ENCODE assay signal across 16 cellular contexts in the genomic region with DNA sequence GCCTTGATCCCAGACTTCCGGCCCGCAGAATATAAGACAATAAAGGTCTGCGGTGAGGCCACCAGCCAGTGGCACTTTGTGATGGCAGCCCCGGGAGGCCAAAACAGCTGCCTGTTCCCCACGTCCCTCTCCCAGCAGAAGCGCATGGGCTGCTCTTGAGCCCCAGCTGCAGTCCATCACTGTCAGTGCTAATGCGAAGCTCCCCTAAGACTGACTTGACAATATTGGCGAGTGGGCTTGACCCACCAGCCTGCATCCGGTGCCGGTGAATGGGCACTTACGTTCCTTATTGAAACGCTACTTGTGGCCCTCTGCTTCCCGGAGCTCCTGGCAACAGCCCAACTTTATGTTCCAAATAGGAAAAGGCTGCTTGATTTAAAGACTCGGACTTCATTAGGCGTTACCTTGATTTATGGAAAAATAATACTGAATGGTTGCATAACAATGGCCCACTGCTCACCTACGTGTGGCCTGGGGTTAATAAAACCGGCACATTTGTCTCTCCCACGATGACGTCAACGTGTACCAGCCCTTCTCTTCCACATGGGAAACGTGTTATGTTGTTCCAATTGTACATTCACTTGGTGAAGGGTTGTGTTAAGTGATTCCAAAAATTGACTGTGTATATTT.
DNase-seq lines count a peak whose midpoint lies in the region; ATAC-seq and TF ChIP-seq lines count a peak whose summit lies in the region.
"Had no signal": no experiment of that assay in that cellular context is flagged by ENCODE, and none has a peak within 500 bp of the region (broad histone marks: within the 10 kb centered on the region; RNA-seq: fewer than 3 reads in every experiment).

No MANE protein-coding gene starts in this region.

- DNase-seq in Karpas-422 (peak; percentile 88), astrocyte of the spinal cord (ENCODE audit: low read depth, low spot score) (peak; percentile 3), glomerular endothelial cell (ENCODE audit: extremely low read depth, low read depth, low spot score) (peak; percentile 63), gastrocnemius medialis (no peak), CD1c-positive myeloid dendritic cell (ENCODE audit: extremely low spot score) (no peak)
- no peak for DNase-seq in activated effector memory CD4-positive, alpha-beta T cell treated with anti-CD3 and anti-CD28 coated beads, Interleukin-2, amount 50 U/mL, for 16 hours
- DNase-seq in activated naive CD4-positive, alpha-beta T cell treated with anti-CD3 and anti-CD28 coated beads, Interleukin-2, amount 50 U/mL, for 72 hours (ENCODE audit: low spot score in 2 of 2), result no peak
- DNase-seq in CD4-positive, alpha-beta memory T cell, result no peak
- DNase-seq: MG63; NCI-H2171 treated with DMSO at 0.1 percent for 48 hours; SJCRH30; stimulated activated CD4-positive, alpha-beta T cell treated with anti-CD3 and anti-CD28 coated beads, Interleukin-4, amount 100 ng/mL, for 24 hours; T-helper 9 cell; trophoblast cell had no signal

- TF ChIP-seq CTCF in astrocyte of the spinal cord (IDR thresholded peaks at IDR 0.05; ENCODE audit: low read depth, low read length) (no peak), gastrocnemius medialis (IDR thresholded peaks at IDR 0.05 in 4 of 5, conservative IDR thresholded peaks at IDR 0.05 in 1 of 5) (no peak)

- H3K4me3 Mint-ChIP-seq in CD4-positive, alpha-beta memory T cell, result no peak overlapping the region
- H3K4me3 Mint-ChIP-seq: CD14-positive monocyte had no signal

- H3K9me3 Mint-ChIP-seq in activated naive CD4-positive, alpha-beta T cell treated with anti-CD3 and anti-CD28 coated beads, Interleukin-2, amount 50 U/mL, for 72 hours, result no peaks in the 10 kb centered on the region
- no peaks in the 10 kb centered on the region for H3K9me3 Mint-ChIP-seq in CD4-positive, alpha-beta memory T cell
- H3K9me3 Mint-ChIP-seq: CD14-positive monocyte had no signal

- H3K36me3 ChIP-seq in Karpas-422 (ENCODE audit: insufficient read depth, low read length) (no peaks in the 10 kb centered on the region), gastrocnemius medialis (no peaks in the 10 kb centered on the region)
- no peaks in the 10 kb centered on the region for H3K36me3 ChIP-seq in CD4-positive, alpha-beta memory T cell (ENCODE audit: insufficient read depth, low read length)
- H3K36me3 ChIP-seq: ascending aorta, MG63, SJCRH30 had no signal

- CTCF ChIA-PET in CD4-positive, alpha-beta memory T cell (lab: Charles Lee; ENCODE audit: partially characterized antibody), result no interaction called here

- H3K4me3 ChIP-seq in Karpas-422 (ENCODE audit: low read length) (peak overlapping the region; percentile 63), astrocyte of the spinal cord (ENCODE audit: low read depth, low read length) (no peak overlapping the region), gastrocnemius medialis (no peak overlapping the region)
- no peak overlapping the region for H3K4me3 ChIP-seq in CD4-positive, alpha-beta memory T cell (ENCODE audit: low read length in 2 of 2)
- H3K4me3 ChIP-seq: ascending aorta, MG63, SJCRH30 had no signal

- in situ Hi-C loops in astrocyte of the spinal cord (cut with HindIII; ENCODE audit: low sequenced_read_pairs) (no loop called here), gastrocnemius medialis (cut with MboI; ENCODE audit: low sequenced_read_pairs in 4 of 4) (loop anchor here in 3 of 4 donors (10.0 kb wide), 2 partner anchors 126 to 136 kb away; no protein-coding TSS in a partner anchor)

- H4K20me1 ChIP-seq in Karpas-422 (ENCODE audit: insufficient read depth, low read depth, low read length), result no peaks in the 10 kb centered on the region

- no peaks in the 10 kb centered on the region for H3K4me1 Mint-ChIP-seq in CD4-positive, alpha-beta memory T cell

- H3K27ac Mint-ChIP-seq in activated naive CD4-positive, alpha-beta T cell treated with anti-CD3 and anti-CD28 coated beads, Interleukin-2, amount 50 U/mL, for 72 hours, result no peak overlapping the region
- peak overlapping the region in 1 of 7 donors; percentile 4 for H3K27ac Mint-ChIP-seq in CD4-positive, alpha-beta memory T cell
- H3K27ac Mint-ChIP-seq: CD14-positive monocyte had no signal

- ATAC-seq in gastrocnemius medialis, result peak; percentile 50 to 60
- no peak for ATAC-seq in activated naive CD4-positive, alpha-beta T cell treated with anti-CD3 and anti-CD28 coated beads, Interleukin-2, amount 50 U/mL, for 72 hours

- no peak for TF ChIP-seq POLR2A in gastrocnemius medialis (IDR thresholded peaks at IDR 0.05)

- H3K4me1 ChIP-seq in Karpas-422 (ENCODE audit: low read length) (peaks cover 97% of the 10 kb centered on the region), gastrocnemius medialis (no peaks in the 10 kb centered on the region)
- no peaks in the 10 kb centered on the region for H3K4me1 ChIP-seq in CD4-positive, alpha-beta memory T cell (ENCODE audit: insufficient read depth, low read length)
- H3K4me1 ChIP-seq: ascending aorta, SJCRH30 had no signal

- H3K4me2 ChIP-seq in Karpas-422 (ENCODE audit: low read depth, low read length, poor library complexity, severe bottlenecking), result peak overlapping the region; percentile 82

- H3K9ac ChIP-seq in Karpas-422 (ENCODE audit: low read length), result peak overlapping the region; percentile 90

- H3K27me3 ChIP-seq in Karpas-422 (ENCODE audit: low read length), result no peaks in the 10 kb centered on the region
- H3K27me3 ChIP-seq in gastrocnemius medialis, result peaks cover 0 to 3% (median 3%) of the 10 kb centered on the region in 3 donors
- no peaks in the 10 kb centered on the region for H3K27me3 ChIP-seq in CD4-positive, alpha-beta memory T cell (ENCODE audit: insufficient read depth, low read length)
- H3K27me3 ChIP-seq: ascending aorta, MG63, SJCRH30 had no signal

- intact Hi-C loops in gastrocnemius medialis (cut with DNase I; ENCODE audit: low total_unique reads), result loop anchor here (5.0 kb wide), 1 partner anchor 54 kb away; no protein-coding TSS in a partner anchor
- intact Hi-C loops in CD4-positive, alpha-beta memory T cell (cut with micrococcal nuclease), result no loop called here

- H2AFZ ChIP-seq in Karpas-422 (ENCODE audit: low read length), result no peak overlapping the region

- H3K27me3 Mint-ChIP-seq in CD4-positive, alpha-beta memory T cell, result peaks cover 0 to 6% of the 10 kb centered on the region in 2 donors

- no peaks in the 10 kb centered on the region for H3K9me3 ChIP-seq in Karpas-422 (ENCODE audit: low read length)
- no peaks in the 10 kb centered on the region for H3K9me3 ChIP-seq in gastrocnemius medialis
- no peaks in the 10 kb centered on the region for H3K9me3 ChIP-seq in CD4-positive, alpha-beta memory T cell (ENCODE audit: control insufficient read depth in 1 of 2, low read length in 2 of 2)
- H3K9me3 ChIP-seq: ascending aorta, MG63, SJCRH30 had no signal

- POLR2A ChIA-PET in CD4-positive, alpha-beta memory T cell (lab: Charles Lee; ENCODE audit: partially characterized antibody), result no interaction called here

- H3K36me3 Mint-ChIP-seq in activated naive CD4-positive, alpha-beta T cell treated with anti-CD3 and anti-CD28 coated beads, Interleukin-2, amount 50 U/mL, for 72 hours, result no peaks in the 10 kb centered on the region
- H3K36me3 Mint-ChIP-seq in CD4-positive, alpha-beta memory T cell, result no peaks in the 10 kb centered on the region
- H3K36me3 Mint-ChIP-seq: CD14-positive monocyte had no signal

- H3K9me2 ChIP-seq in Karpas-422 (replicated peaks; ENCODE audit: insufficient read depth, low read length), result no peaks in the 10 kb centered on the region

- H3K27ac ChIP-seq in Karpas-422 (ENCODE audit: low read length) (peak overlapping the region; percentile 98), gastrocnemius medialis (peak overlapping the region; percentile 33 to 65 (median 60))
- H3K27ac ChIP-seq in CD4-positive, alpha-beta memory T cell (ENCODE audit: low read depth, low read length), result no peak overlapping the region
- H3K27ac ChIP-seq: ascending aorta, SJCRH30 had no signal

- H3K79me2 ChIP-seq in Karpas-422 (ENCODE audit: low read length), result no peaks in the 10 kb centered on the region

Comparison
In these comparisons a context has a peak if more than half of its experiments do, and no peak if none do; other contexts are left out.
1. DNase-seq: peak in Karpas-422 (single experiment), astrocyte of the spinal cord (single experiment) and glomerular endothelial cell (single experiment); none in gastrocnemius medialis (0 of 2), CD1c-positive myeloid dendritic cell (single experiment), activated effector memory CD4-positive, alpha-beta T cell treated with anti-CD3 and anti-CD28 coated beads, Interleukin-2, amount 50 U/mL, for 16 hours (single experiment), activated naive CD4-positive, alpha-beta T cell treated with anti-CD3 and anti-CD28 coated beads, Interleukin-2, amount 50 U/mL, for 72 hours (0 of 2) and CD4-positive, alpha-beta memory T cell (0 of 5).
2. ATAC-seq: peak in gastrocnemius medialis (2 of 2); none in activated naive CD4-positive, alpha-beta T cell treated with anti-CD3 and anti-CD28 coated beads, Interleukin-2, amount 50 U/mL, for 72 hours (0 of 2).